Comparison of ENCODE assay signal across 8 cellular contexts in the genomic region with DNA sequence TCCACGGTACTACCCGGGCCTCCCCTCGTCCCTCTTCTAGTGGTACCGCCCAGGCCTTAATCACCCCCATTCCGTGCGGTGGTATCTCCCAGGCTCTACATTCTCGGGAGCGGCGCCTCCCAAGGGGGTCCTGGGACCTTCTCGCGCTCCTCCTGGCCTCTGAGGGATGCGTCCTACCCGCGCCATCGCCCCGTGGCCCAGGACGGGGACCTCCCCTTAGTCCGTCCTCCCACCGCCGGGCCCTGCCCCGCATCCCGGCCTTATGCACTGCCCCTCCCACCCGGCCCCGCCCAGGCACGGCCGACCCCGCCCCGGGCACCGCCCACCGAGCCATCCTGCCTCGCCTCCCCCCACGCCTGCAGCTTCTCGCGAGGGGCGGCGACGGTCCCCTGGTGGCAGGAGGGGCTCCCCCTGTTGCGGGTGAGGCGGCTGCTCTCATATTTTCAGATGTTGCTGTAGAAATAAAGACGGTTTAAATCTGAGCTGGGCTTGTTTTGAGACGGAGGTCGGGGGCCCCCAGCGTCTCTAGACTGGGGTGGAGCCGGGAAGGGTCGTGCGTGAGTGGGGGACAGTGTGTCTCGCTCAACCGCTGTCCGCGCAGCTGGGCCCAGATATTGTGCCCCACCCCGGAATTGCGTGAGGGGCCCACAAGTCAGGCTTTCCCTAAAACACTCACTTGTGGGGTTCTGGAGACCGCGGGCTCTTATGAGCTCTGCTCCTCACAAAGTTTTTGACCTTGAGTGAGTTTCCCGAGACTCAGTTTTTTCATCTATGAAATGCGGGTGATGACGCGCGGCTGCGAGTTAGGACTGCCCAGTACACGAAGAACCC. TPM values are rescaled to one million over a fixed set of nuclear protein-coding genes. Genes with fewer than 3 reads are reported as not detected.
DNase-seq lines count a peak whose midpoint lies in the region; ATAC-seq, FAIRE-seq and TF ChIP-seq lines count a peak whose summit lies in the region.

No MANE protein-coding gene starts in this region.

- H3K36me3 ChIP-seq in HepG2 (replicated peaks in 1 of 2; ENCODE audit: control insufficient read depth in 1 of 2, insufficient read depth in 2 of 2, low read length in 2 of 2) = peaks cover 12 to 16% of the 10 kb centered on the region in 2 experiments; a peak in 4 of 5 replicates

- peak overlapping the region; percentile 93 for H3K9ac ChIP-seq in HepG2 (ENCODE audit: insufficient read depth, low read depth, low read length)

- no peak for FAIRE-seq in HepG2 (lab: Jason Lieb, UNC)

- H3K9me3 ChIP-seq in HepG2 (ENCODE audit: low read length) = no peaks in the 10 kb centered on the region

- TF ChIP-seq POLR2A in GM18505 (IDR thresholded peaks at IDR 0.05; ENCODE audit: borderline replicate concordance, extremely low read depth, insufficient read depth, insufficient read length) (peak; percentile 42), HepG2 (IDR thresholded peaks at IDR 0.05; ENCODE audit: insufficient read depth in 1 of 2, low read depth in 2 of 2, low read length in 2 of 2) (peak in 1 of 2 experiments; percentile 52; a peak in 1 of 4 replicates)

- DNase-seq in 8988T (peak; percentile 94), NCI-H345 treated with DMSO at 0.1 percent for 48 hours (lab: John Stamatoyannopoulos, UW; ENCODE audit: unreplicated experiment) (peak; percentile 42), dedifferentiated amniotic fluid mesenchymal stem cell (ENCODE audit: extremely low spot score) (peak; percentile 72), HepG2 (ENCODE audit: low spot score) (peak; percentile 57)
- DNase-seq in activated CD4-positive, alpha-beta T cell treated with anti-CD3 and anti-CD28 coated beads, Interleukin-2, amount 50 U/mL, for 1 hour = peak; percentile 82
- DNase-seq in stimulated activated CD4-positive, alpha-beta T cell treated with anti-CD3 and anti-CD28 coated beads, Interleukin-2, amount 100 ng/mL, for 4 hours (ENCODE audit: low read depth) = peak; percentile 79

- BruUV-seq in HepG2 (replicated peaks; lab: Mats Ljungman, UMichigan) = TSS peak; percentile 63

- CTCF ChIA-PET in HepG2 (lab: Yijun Ruan, JAX; ENCODE audit: low intra/inter-chr PET ratio, low total read pairs) = no interaction called here

- TF ChIP-seq CTCF in HepG2 (CRISPR knock-in tag; IDR thresholded peaks at IDR 0.05) = peak; percentile 31; the same call in 1 of the 2 replicates

- H3K79me2 ChIP-seq in HepG2 (ENCODE audit: insufficient read depth, low read length) = peaks cover 24% of the 10 kb centered on the region

- peaks cover 10% of the 10 kb centered on the region for H4K20me1 ChIP-seq in HepG2 (ENCODE audit: insufficient read depth, low read length)

- POLR2A ChIA-PET in HepG2 (lab: Yijun Ruan, JAX) = interaction anchor here (0.7 to 4.0 kb wide), 8 partner anchors 14 to 215 kb away, joined by 3 to 31 read pairs (median 6); partner anchors contain the start of genes SF3B2 and YIF1A

- peak overlapping the region; percentile 72 to 98 (median 89) for H3K4me3 ChIP-seq in HepG2 (replicated peaks in 1 of 3; ENCODE audit: insufficient read depth in 1 of 3, low read depth in 2 of 3, low read length in 3 of 3)

- H3K27me3 ChIP-seq in HepG2 (ENCODE audit: control insufficient read depth in 1 of 2, insufficient read depth in 2 of 2, low read length in 2 of 2) = no peaks in the 10 kb centered on the region; a peak in 1 of 5 replicates

- H3K4me1 ChIP-seq in HepG2 (ENCODE audit: insufficient read depth, low read length) = peaks cover 13% of the 10 kb centered on the region

- peak; percentile 36 for ATAC-seq in GM18505 (IDR thresholded peaks at IDR 0.05; ENCODE audit: unreplicated experiment)
- ATAC-seq in HG02973 (IDR thresholded peaks at IDR 0.05; ENCODE audit: unreplicated experiment) = peak; percentile 36
- peak; percentile 65 for ATAC-seq in HepG2

- TF ChIP-seq EP300 in HepG2 (IDR thresholded peaks at IDR 0.05; ENCODE audit: low read depth in 2 of 2, low read length in 2 of 2) = no peak
- TF ChIP-seq EP300 in HepG2 (CRISPR knock-in tag; IDR thresholded peaks at IDR 0.05; ENCODE audit: borderline replicate concordance) = no peak

- peak overlapping the region; percentile 78 for H3K27ac ChIP-seq in HepG2 (ENCODE audit: extremely low read length, insufficient read depth, low read length)

- intact Hi-C loops in HepG2 (cut with micrococcal nuclease; ENCODE audit: unreplicated experiment) = loop anchor here (2.0 kb wide), 1 partner anchor 21 kb away; the partner anchor contains the start of gene YIF1A

- peak overlapping the region; percentile 95 for H3K4me2 ChIP-seq in HepG2 (ENCODE audit: low read depth, low read length)

- peak overlapping the region; percentile 88 for H2AFZ ChIP-seq in HepG2 (ENCODE audit: low read length)

- in situ Hi-C loops in HepG2 (cut with HindIII; ENCODE audit: extremely low pct_ligation_motif_present, low pct_unique_long_range_greater_than_20kb) = no loop called here

- TF ChIP-seq RAD21 in HepG2 (CRISPR knock-in tag; IDR thresholded peaks at IDR 0.05) = no peak

- 22% methylated on average over 40 of the region's 61 CpGs for WGBS in HepG2 (ENCODE audit: low lambda C conversion rate)

RNA-seq across cellular contexts. Expression of gene RAB1B, which starts 0.8 kb away (rescaled TPM):
- total RNA-seq in HepG2 (2016; rRNA removed; fragmentation: Illumina TruSeq; extraction: Trizol) = 73.7 and 77.9 TPM in 2 replicates
- 22.8 and 24.5 TPM in 2 replicates for total RNA-seq in HepG2 (2016; cell fraction: cytosol; rRNA removed; fragmentation: Illumina TruSeq; extraction: Trizol; ENCODE audit: low read depth)
- total RNA-seq in HepG2 (2016; cell fraction: insoluble cytoplasmic fraction; rRNA removed; fragmentation: Illumina TruSeq; extraction: Trizol) = 71.1 and 82.5 TPM in 2 replicates
- 43.6 and 49.5 TPM in 2 replicates for total RNA-seq in HepG2 (2016; cell fraction: membrane; rRNA removed; fragmentation: Illumina TruSeq; extraction: Trizol)
- total RNA-seq in HepG2 (2016; cell fraction: nucleus; rRNA removed; fragmentation: Illumina TruSeq; extraction: Trizol) = 29.4 and 33.2 TPM in 2 replicates
- 87.9 and 97.8 TPM in 2 replicates for polyA plus RNA-seq in HepG2 (2011; rRNA removed)
- polyA plus RNA-seq in HepG2 (2011; cell fraction: cytosol; rRNA removed) = 86.4 and 116 TPM in 2 replicates
- 58.8 and 60.5 TPM in 2 replicates for polyA plus RNA-seq in HepG2 (2011; cell fraction: nucleus; rRNA removed)
- 48.5 and 57.1 TPM in 2 replicates for polyA plus RNA-seq in HepG2 (2012)
- 28.9 and 32.8 TPM in 2 replicates for polyA plus RNA-seq in HepG2 (2016; cell fraction: cytosol; fragmentation: Illumina TruSeq; extraction: Trizol; ENCODE audit: low read depth)
- 89.9 and 95.0 TPM in 2 replicates for polyA plus RNA-seq in HepG2 (2016; cell fraction: insoluble cytoplasmic fraction; fragmentation: Illumina TruSeq; extraction: Trizol; ENCODE audit: low read depth)
- polyA plus RNA-seq in HepG2 (2016; cell fraction: membrane; fragmentation: Illumina TruSeq; extraction: Trizol; ENCODE audit: low read depth) = 51.2 TPM in 2 replicates
- polyA plus RNA-seq in HepG2 (2016; cell fraction: nucleus; fragmentation: Illumina TruSeq; extraction: Trizol; ENCODE audit: insufficient read depth, low read depth) = 63.8 and 71.2 TPM in 2 replicates
- polyA minus RNA-seq in HepG2 (2011; rRNA and poly(A)+ RNA removed; ENCODE audit: low replicate concordance) = 142 and 271 TPM in 2 replicates
- polyA minus RNA-seq in HepG2 (2011; cell fraction: cytosol; rRNA and poly(A)+ RNA removed) = 48.5 and 50.0 TPM in 2 replicates
- polyA minus RNA-seq in HepG2 (2011; cell fraction: nucleus; rRNA and poly(A)+ RNA removed) = 7.7 and 9.4 TPM in 2 replicates

RNA-seq across cellular contexts. Expression of gene KLC2, which starts 10.1 kb away (rescaled TPM):
- total RNA-seq in HepG2 (2016; rRNA removed; fragmentation: Illumina TruSeq; extraction: Trizol) = 5.8 and 8.9 TPM in 2 replicates
- 2.9 and 4.1 TPM in 2 replicates for total RNA-seq in HepG2 (2016; cell fraction: cytosol; rRNA removed; fragmentation: Illumina TruSeq; extraction: Trizol; ENCODE audit: low read depth)
- total RNA-seq in HepG2 (2016; cell fraction: insoluble cytoplasmic fraction; rRNA removed; fragmentation: Illumina TruSeq; extraction: Trizol) = 6.4 and 10.4 TPM in 2 replicates
- 5.1 and 5.2 TPM in 2 replicates for total RNA-seq in HepG2 (2016; cell fraction: membrane; rRNA removed; fragmentation: Illumina TruSeq; extraction: Trizol)
- 7.2 and 9.9 TPM in 2 replicates for total RNA-seq in HepG2 (2016; cell fraction: nucleus; rRNA removed; fragmentation: Illumina TruSeq; extraction: Trizol)
- polyA plus RNA-seq in HepG2 (2011; rRNA removed) = 9.2 and 13.5 TPM in 2 replicates
- polyA plus RNA-seq in HepG2 (2011; cell fraction: cytosol; rRNA removed) = 6.2 and 8.0 TPM in 2 replicates
- polyA plus RNA-seq in HepG2 (2011; cell fraction: nucleus; rRNA removed) = 37.0 and 38.9 TPM in 2 replicates
- polyA plus RNA-seq in HepG2 (2012) = 8.0 and 20.4 TPM in 2 replicates
- 2.3 and 2.5 TPM in 2 replicates for polyA plus RNA-seq in HepG2 (2016; cell fraction: cytosol; fragmentation: Illumina TruSeq; extraction: Trizol; ENCODE audit: low read depth)
- polyA plus RNA-seq in HepG2 (2016; cell fraction: insoluble cytoplasmic fraction; fragmentation: Illumina TruSeq; extraction: Trizol; ENCODE audit: low read depth) = 10.3 and 13.3 TPM in 2 replicates
- 4.7 and 5.2 TPM in 2 replicates for polyA plus RNA-seq in HepG2 (2016; cell fraction: membrane; fragmentation: Illumina TruSeq; extraction: Trizol; ENCODE audit: low read depth)
- polyA plus RNA-seq in HepG2 (2016; cell fraction: nucleus; fragmentation: Illumina TruSeq; extraction: Trizol; ENCODE audit: insufficient read depth, low read depth) = 23.2 and 27.0 TPM in 2 replicates
- 17.2 and 38.7 TPM in 2 replicates for polyA minus RNA-seq in HepG2 (2011; rRNA and poly(A)+ RNA removed; ENCODE audit: low replicate concordance)
- polyA minus RNA-seq in HepG2 (2011; cell fraction: cytosol; rRNA and poly(A)+ RNA removed) = 5.8 and 6.9 TPM in 2 replicates
- polyA minus RNA-seq in HepG2 (2011; cell fraction: nucleus; rRNA and poly(A)+ RNA removed) = 6.4 and 8.5 TPM in 2 replicates

RNA-seq across cellular contexts. Expression of gene CNIH2, which starts 10.4 kb away (rescaled TPM):
- 0.18 and 0.60 TPM in 2 replicates for total RNA-seq in HepG2 (2016; rRNA removed; fragmentation: Illumina TruSeq; extraction: Trizol)
- total RNA-seq in HepG2 (2016; cell fraction: cytosol; rRNA removed; fragmentation: Illumina TruSeq; extraction: Trizol; ENCODE audit: low read depth) = 0.44 and 1.2 TPM in 2 replicates
- 0.13 and 0.17 TPM in 2 replicates for total RNA-seq in HepG2 (2016; cell fraction: insoluble cytoplasmic fraction; rRNA removed; fragmentation: Illumina TruSeq; extraction: Trizol)
- total RNA-seq in HepG2 (2016; cell fraction: membrane; rRNA removed; fragmentation: Illumina TruSeq; extraction: Trizol) = 1.2 TPM in 2 replicates
- total RNA-seq in HepG2 (2016; cell fraction: nucleus; rRNA removed; fragmentation: Illumina TruSeq; extraction: Trizol) = 0.47 and 0.69 TPM in 2 replicates
- 0.25 and 0.69 TPM in 2 replicates for polyA plus RNA-seq in HepG2 (2011; rRNA removed)
- 0.32 and 0.35 TPM in 2 replicates for polyA plus RNA-seq in HepG2 (2011; cell fraction: cytosol; rRNA removed)
- polyA plus RNA-seq in HepG2 (2011; cell fraction: nucleus; rRNA removed) = 0.47 and 0.55 TPM in 2 replicates
- polyA plus RNA-seq in HepG2 (2012) = 0.09 and 0.23 TPM in 2 replicates
- 4.5 and 4.9 TPM in 2 replicates for polyA plus RNA-seq in HepG2 (2016; cell fraction: cytosol; fragmentation: Illumina TruSeq; extraction: Trizol; ENCODE audit: low read depth)
- polyA plus RNA-seq in HepG2 (2016; cell fraction: insoluble cytoplasmic fraction; fragmentation: Illumina TruSeq; extraction: Trizol; ENCODE audit: low read depth) = 0.73 and 0.97 TPM in 2 replicates
- 4.7 and 4.8 TPM in 2 replicates for polyA plus RNA-seq in HepG2 (2016; cell fraction: membrane; fragmentation: Illumina TruSeq; extraction: Trizol; ENCODE audit: low read depth)
- 0.59 and 1.3 TPM in 2 replicates for polyA plus RNA-seq in HepG2 (2016; cell fraction: nucleus; fragmentation: Illumina TruSeq; extraction: Trizol; ENCODE audit: insufficient read depth, low read depth)
- 0.26 TPM in 1 of 2 replicates, not detected in the other for polyA minus RNA-seq in HepG2 (2011; rRNA and poly(A)+ RNA removed; ENCODE audit: low replicate concordance)
- polyA minus RNA-seq in HepG2 (2011; cell fraction: cytosol; rRNA and poly(A)+ RNA removed) = not detected in 2 replicates
- polyA minus RNA-seq in HepG2 (2011; cell fraction: nucleus; rRNA and poly(A)+ RNA removed) = not detected in 2 replicates

RNA-seq across cellular contexts. Expression of gene YIF1A, which starts 21.3 kb away (rescaled TPM):
- 78.9 and 145 TPM in 2 replicates for total RNA-seq in HepG2 (2016; rRNA removed; fragmentation: Illumina TruSeq; extraction: Trizol)
- total RNA-seq in HepG2 (2016; cell fraction: cytosol; rRNA removed; fragmentation: Illumina TruSeq; extraction: Trizol; ENCODE audit: low read depth) = 67.9 and 97.5 TPM in 2 replicates
- 79.1 and 144 TPM in 2 replicates for total RNA-seq in HepG2 (2016; cell fraction: insoluble cytoplasmic fraction; rRNA removed; fragmentation: Illumina TruSeq; extraction: Trizol)
- total RNA-seq in HepG2 (2016; cell fraction: membrane; rRNA removed; fragmentation: Illumina TruSeq; extraction: Trizol) = 74.6 and 94.5 TPM in 2 replicates
- 100 and 123 TPM in 2 replicates for total RNA-seq in HepG2 (2016; cell fraction: nucleus; rRNA removed; fragmentation: Illumina TruSeq; extraction: Trizol)
- polyA plus RNA-seq in HepG2 (2011; rRNA removed) = 133 and 166 TPM in 2 replicates
- polyA plus RNA-seq in HepG2 (2011; cell fraction: cytosol; rRNA removed) = 145 and 216 TPM in 2 replicates
- polyA plus RNA-seq in HepG2 (2011; cell fraction: nucleus; rRNA removed) = 188 and 197 TPM in 2 replicates
- 82.1 and 113 TPM in 2 replicates for polyA plus RNA-seq in HepG2 (2012)
- polyA plus RNA-seq in HepG2 (2016; cell fraction: cytosol; fragmentation: Illumina TruSeq; extraction: Trizol; ENCODE audit: low read depth) = 70.4 and 85.6 TPM in 2 replicates
- 74.0 and 87.7 TPM in 2 replicates for polyA plus RNA-seq in HepG2 (2016; cell fraction: insoluble cytoplasmic fraction; fragmentation: Illumina TruSeq; extraction: Trizol; ENCODE audit: low read depth)
- polyA plus RNA-seq in HepG2 (2016; cell fraction: membrane; fragmentation: Illumina TruSeq; extraction: Trizol; ENCODE audit: low read depth) = 69.4 and 78.0 TPM in 2 replicates
- polyA plus RNA-seq in HepG2 (2016; cell fraction: nucleus; fragmentation: Illumina TruSeq; extraction: Trizol; ENCODE audit: insufficient read depth, low read depth) = 157 and 186 TPM in 2 replicates
- polyA minus RNA-seq in HepG2 (2011; rRNA and poly(A)+ RNA removed; ENCODE audit: low replicate concordance) = 241 and 330 TPM in 2 replicates
- polyA minus RNA-seq in HepG2 (2011; cell fraction: cytosol; rRNA and poly(A)+ RNA removed) = 159 and 162 TPM in 2 replicates
- 44.9 and 46.5 TPM in 2 replicates for polyA minus RNA-seq in HepG2 (2011; cell fraction: nucleus; rRNA and poly(A)+ RNA removed)

RNA-seq across cellular contexts. Expression of gene TMEM151A, which starts 24.1 kb away (rescaled TPM):
- 0.10 and 0.18 TPM in 2 replicates for total RNA-seq in HepG2 (2016; rRNA removed; fragmentation: Illumina TruSeq; extraction: Trizol)
- 0.09 and 0.10 TPM in 2 replicates for total RNA-seq in HepG2 (2016; cell fraction: cytosol; rRNA removed; fragmentation: Illumina TruSeq; extraction: Trizol; ENCODE audit: low read depth)
- total RNA-seq in HepG2 (2016; cell fraction: insoluble cytoplasmic fraction; rRNA removed; fragmentation: Illumina TruSeq; extraction: Trizol) = 0.09 and 0.13 TPM in 2 replicates
- 0.10 and 0.15 TPM in 2 replicates for total RNA-seq in HepG2 (2016; cell fraction: membrane; rRNA removed; fragmentation: Illumina TruSeq; extraction: Trizol)
- total RNA-seq in HepG2 (2016; cell fraction: nucleus; rRNA removed; fragmentation: Illumina TruSeq; extraction: Trizol) = 0.13 and 0.19 TPM in 2 replicates
- 0.33 and 0.48 TPM in 2 replicates for polyA plus RNA-seq in HepG2 (2011; rRNA removed)
- 0.35 and 0.48 TPM in 2 replicates for polyA plus RNA-seq in HepG2 (2011; cell fraction: cytosol; rRNA removed)
- 0.74 and 0.76 TPM in 2 replicates for polyA plus RNA-seq in HepG2 (2011; cell fraction: nucleus; rRNA removed)
- 0.40 and 0.52 TPM in 2 replicates for polyA plus RNA-seq in HepG2 (2012)
- 0.07 TPM in 1 of 2 replicates, not detected in the other for polyA plus RNA-seq in HepG2 (2016; cell fraction: cytosol; fragmentation: Illumina TruSeq; extraction: Trizol; ENCODE audit: low read depth)
- 0.14 and 0.15 TPM in 2 replicates for polyA plus RNA-seq in HepG2 (2016; cell fraction: insoluble cytoplasmic fraction; fragmentation: Illumina TruSeq; extraction: Trizol; ENCODE audit: low read depth)
- 0.11 and 0.16 TPM in 2 replicates for polyA plus RNA-seq in HepG2 (2016; cell fraction: membrane; fragmentation: Illumina TruSeq; extraction: Trizol; ENCODE audit: low read depth)
- polyA plus RNA-seq in HepG2 (2016; cell fraction: nucleus; fragmentation: Illumina TruSeq; extraction: Trizol; ENCODE audit: insufficient read depth, low read depth) = 0.17 and 0.18 TPM in 2 replicates
- polyA minus RNA-seq in HepG2 (2011; rRNA and poly(A)+ RNA removed; ENCODE audit: low replicate concordance) = 0.09 and 1.0 TPM in 2 replicates
- 0.26 and 0.30 TPM in 2 replicates for polyA minus RNA-seq in HepG2 (2011; cell fraction: cytosol; rRNA and poly(A)+ RNA removed)
- 0.62 and 0.77 TPM in 2 replicates for polyA minus RNA-seq in HepG2 (2011; cell fraction: nucleus; rRNA and poly(A)+ RNA removed)

Comparison
In these comparisons a context has a peak if more than half of its experiments do, and no peak if none do; other contexts are left out.
1. Peak in every context shown above with its lines: DNase-seq, ATAC-seq, H3K4me3 ChIP-seq and H3K27ac ChIP-seq.
2. DNase-seq: peak in every context shown above with its lines; median percentile 94 in 8988T; 82 in activated CD4-positive, alpha-beta T cell treated with anti-CD3 and anti-CD28 coated beads, Interleukin-2, amount 50 U/mL, for 1 hour; 79 in stimulated activated CD4-positive, alpha-beta T cell treated with anti-CD3 and anti-CD28 coated beads, Interleukin-2, amount 100 ng/mL, for 4 hours; 72 in dedifferentiated amniotic fluid mesenchymal stem cell; 57 in HepG2; 42 in NCI-H345 treated with DMSO at 0.1 percent for 48 hours.